Comparison of ENCODE assay signal across 11 cellular contexts in the genomic region with DNA sequence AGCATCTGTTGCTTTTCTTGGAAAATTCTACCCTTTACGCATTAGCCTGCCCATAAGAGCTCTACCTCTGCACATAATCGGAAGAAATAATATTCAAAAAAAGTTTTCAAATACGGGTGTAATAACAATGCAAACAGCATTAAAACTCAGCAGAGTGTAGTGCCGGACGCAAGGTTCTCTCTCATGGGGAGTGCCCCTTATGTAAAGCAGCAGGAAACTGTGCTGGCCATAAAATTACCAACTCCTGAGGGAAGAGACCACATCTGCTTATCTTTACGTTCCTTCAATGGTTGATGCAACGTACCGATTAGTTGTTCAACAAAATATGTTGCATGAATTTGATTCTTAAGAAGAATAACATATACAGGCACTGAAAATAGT.
DNase-seq lines count a peak whose midpoint lies in the region; ATAC-seq and TF ChIP-seq lines count a peak whose summit lies in the region.
"Had no signal": no experiment of that assay in that cellular context is flagged by ENCODE, and none has a peak within 500 bp of the region (broad histone marks: within the 10 kb centered on the region; RNA-seq: fewer than 3 reads in every experiment).

No MANE protein-coding gene starts in this region.

- no peaks in the 10 kb centered on the region for H3K4me1 Mint-ChIP-seq in HFFc6 (ENCODE audit: low read depth)

- no peak overlapping the region for H3K27ac Mint-ChIP-seq in HFFc6

- peaks cover 28% of the 10 kb centered on the region for H3K27me3 Mint-ChIP-seq in HFFc6 (ENCODE audit: insufficient read depth)

- DNase-seq in GF-D8 (lab: John Stamatoyannopoulos, UW) (peak; percentile 88), HFFc6 (no peak), C1 segment of cervical spinal cord (lab: John Stamatoyannopoulos, UW) (no peak)
- no peak for DNase-seq in activated CD4-positive, alpha-beta T cell treated with anti-CD3 and anti-CD28 coated beads for 48 hours
- no peak for DNase-seq in stimulated activated CD4-positive, alpha-beta T cell treated with anti-CD3 and anti-CD28 coated beads, Interleukin-4, amount 100 ng/mL, for 1 hour
- DNase-seq: activated gamma-delta T cell had no signal

- no peaks in the 10 kb centered on the region for H3K9me3 Mint-ChIP-seq in HFFc6
- H3K9me3 Mint-ChIP-seq: neural crest cell had no signal

- H3K27ac ChIP-seq in VCaP = peak overlapping the region; percentile 73

- no peaks in the 10 kb centered on the region for H3K36me3 Mint-ChIP-seq in HFFc6 (ENCODE audit: low read depth)

- TF ChIP-seq CTCF in VCaP (conservative IDR thresholded peaks at IDR 0.05) (no peak), HFFc6 (IDR thresholded peaks at IDR 0.05) (no peak)

- no peak overlapping the region for H3K4me3 Mint-ChIP-seq in HFFc6
- H3K4me3 Mint-ChIP-seq: neural crest cell had no signal

- ATAC-seq in GM19438 (IDR thresholded peaks at IDR 0.05; ENCODE audit: low read depth, unreplicated experiment) = peak; percentile 79
- peak; percentile 74 for ATAC-seq in HG03066 (IDR thresholded peaks at IDR 0.05; ENCODE audit: low read depth, unreplicated experiment)
- ATAC-seq: Right ventricle myocardium inferior had no signal
